Comparison of ENCODE assay signal across 31 cellular contexts in genomic region chr10:56240471-56240870, GRCh38.
"Had no signal": no experiment of that assay in that cellular context is flagged by ENCODE, and none has a peak within 500 bp of the region (broad histone marks: within the 10 kb centered on the region; RNA-seq: fewer than 3 reads in every experiment).

No MANE protein-coding gene starts in this region.

- H3K4me1 ChIP-seq: gastroesophageal sphincter, heart left ventricle, parathyroid adenoma, psoas muscle, stomach, thyroid gland, upper lobe of left lung, vagina had no signal

- H3K36me3 ChIP-seq: brain microvascular endothelial cell, gastroesophageal sphincter, heart left ventricle, stomach, thyroid gland, upper lobe of left lung, vagina had no signal

- H3K4me3 ChIP-seq: coronary artery, dorsolateral prefrontal cortex, gastroesophageal sphincter, heart left ventricle, psoas muscle, stomach, thyroid gland, upper lobe of left lung, vagina had no signal

- H3K9ac ChIP-seq: parathyroid adenoma had no signal

- H3K9me3 ChIP-seq: gastroesophageal sphincter, heart left ventricle, psoas muscle, stomach, thyroid gland, upper lobe of left lung, vagina had no signal

- H3K79me2 ChIP-seq: parathyroid adenoma had no signal

- DNase-seq: activated B cell treated with CpG ODN at 0.5 μM for 24 hours; activated CD4-positive, alpha-beta T cell treated with anti-CD3 and anti-CD28 coated beads, Interleukin-2, amount 50 U/mL, for 1 hour; activated CD8-positive, alpha-beta T cell treated with anti-CD3 and anti-CD28 coated beads for 36 hours; activated gamma-delta T cell treated with Interleukin-2 at 50 U/mL for 16 hours; activated naive CD4-positive, alpha-beta T cell treated with anti-CD3 and anti-CD28 coated beads, Interleukin-2, amount 50 U/mL, for 16 hours; activated T-cell treated with anti-CD3 and anti-CD28 coated beads, Interleukin-2, amount 50 U/mL, for 4 hours; amniotic stem cell; brain microvascular endothelial cell; dorsolateral prefrontal cortex; effector memory CD8-positive, alpha-beta T cell; erythroblast; heart left ventricle; hypothalamus; immature natural killer cell; kidney; left colon; naive B cell; nephron progenitor cell; nucleus accumbens; psoas muscle; stimulated activated CD4-positive, alpha-beta T cell treated with anti-CD3 and anti-CD28 coated beads, Interleukin-15, amount 100 ng/mL, for 24 hours; stimulated activated CD4-positive, alpha-beta T cell treated with anti-CD3 and anti-CD28 coated beads, Interleukin-2, amount 100 ng/mL, for 24 hours; stimulated activated naive B cell treated with anti-CD40 and anti-IgM and Interleukin-4, amounts not matched to agents 10 μg/mL and 1 μg/mL and 100 μg/mL, for 72 hours; stomach; thyroid gland; upper lobe of left lung had no signal

- H3K27me3 ChIP-seq: brain microvascular endothelial cell, gastroesophageal sphincter, heart left ventricle, stomach, thyroid gland, upper lobe of left lung, vagina had no signal

- ATAC-seq: activated CD8-positive, alpha-beta T cell treated with anti-CD3 and anti-CD28 coated beads for 36 hours; activated T-cell treated with anti-CD3 and anti-CD28 coated beads, Interleukin-2, amount 50 U/mL, for 4 hours; activated T-helper 17 cell treated with anti-CD3 and anti-CD28 coated beads, Interleukin-2, amount 50 U/mL, for 72 hours; effector memory CD8-positive, alpha-beta T cell; gastroesophageal sphincter; heart left ventricle; left colon; psoas muscle; stimulated activated naive B cell treated with anti-CD40 and anti-IgM and Interleukin-4, amounts not matched to agents 10 μg/mL and 1 μg/mL and 100 μg/mL, for 72 hours had no signal

- H3K27ac ChIP-seq: brain microvascular endothelial cell, coronary artery, dorsolateral prefrontal cortex, gastroesophageal sphincter, heart left ventricle, parathyroid adenoma, psoas muscle, stomach, thyroid gland, upper lobe of left lung, vagina had no signal

- H2AFZ ChIP-seq: parathyroid adenoma had no signal
